ENCODE assay signal across 1 cellular context in the genomic region with DNA sequence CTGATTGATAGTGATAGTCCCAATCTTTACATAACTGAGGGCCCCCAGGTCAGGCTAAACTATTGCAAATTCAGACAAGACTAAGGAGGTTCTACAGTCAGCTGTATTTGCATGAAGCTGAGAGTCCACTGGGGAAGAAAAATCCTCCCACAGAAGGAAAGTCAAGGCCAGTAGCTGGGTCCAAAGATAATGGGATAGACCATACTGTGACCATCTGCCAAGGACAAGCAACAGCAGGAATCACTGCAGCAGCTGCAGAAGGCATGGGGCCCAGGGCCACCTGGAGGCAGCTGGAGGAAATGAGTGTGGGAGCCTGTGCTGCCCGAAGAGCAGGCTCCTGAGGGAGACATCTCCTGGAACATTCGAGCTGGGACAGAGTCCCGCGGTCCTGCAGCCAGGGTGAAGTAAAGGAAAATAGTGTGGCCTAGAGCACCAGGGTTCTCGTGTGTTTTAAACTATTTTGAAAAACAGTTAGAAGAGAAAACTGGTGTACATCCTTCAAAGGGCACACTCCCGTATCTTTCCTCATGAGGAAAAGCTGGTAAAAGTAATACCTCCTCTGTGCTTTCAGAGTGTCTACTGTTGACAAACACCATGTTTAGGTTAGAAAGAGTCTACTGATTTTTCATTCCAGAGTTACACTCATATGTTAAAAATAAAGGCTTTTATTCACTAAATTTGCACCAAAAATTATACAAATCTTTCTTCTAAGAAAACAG.
TF ChIP-seq lines count a peak whose summit lies in the region.

No MANE protein-coding gene starts in this region.

TF ChIP-seq in HepG2, 621 proteins besides CTCF, POLR2A, EP300 and RAD21 (continued from another document and continues in another):
- TF ChIP-seq NFE2L1 (CRISPR knock-in tag; IDR thresholded peaks at IDR 0.05; ENCODE audit: borderline replicate concordance) = no peak
- 0 out of 2 replicates have a peak, but pooled peaks have one; percentile 32 for TF ChIP-seq ZNF124 (CRISPR knock-in tag; IDR thresholded peaks at IDR 0.05)
- TF ChIP-seq ZNF788 (CRISPR knock-in tag; IDR thresholded peaks at IDR 0.05; ENCODE audit: borderline replicate concordance) = no peak; the same call in 1 of the 2 replicates
- TF ChIP-seq ZNF468 (CRISPR knock-in tag; IDR thresholded peaks at IDR 0.05) = no peak
- TF ChIP-seq TAF1 (CRISPR knock-in tag; IDR thresholded peaks at IDR 0.05) = no peak
- TF ChIP-seq NR2F6 (IDR thresholded peaks at IDR 0.05) = no peak
- peak; percentile 40; the same call in 1 of the 2 replicates for TF ChIP-seq NR2F6 (CRISPR knock-in tag; IDR thresholded peaks at IDR 0.05)
- TF ChIP-seq ZNF879 (CRISPR knock-in tag; IDR thresholded peaks at IDR 0.05) = no peak
- TF ChIP-seq, protein P1, sequence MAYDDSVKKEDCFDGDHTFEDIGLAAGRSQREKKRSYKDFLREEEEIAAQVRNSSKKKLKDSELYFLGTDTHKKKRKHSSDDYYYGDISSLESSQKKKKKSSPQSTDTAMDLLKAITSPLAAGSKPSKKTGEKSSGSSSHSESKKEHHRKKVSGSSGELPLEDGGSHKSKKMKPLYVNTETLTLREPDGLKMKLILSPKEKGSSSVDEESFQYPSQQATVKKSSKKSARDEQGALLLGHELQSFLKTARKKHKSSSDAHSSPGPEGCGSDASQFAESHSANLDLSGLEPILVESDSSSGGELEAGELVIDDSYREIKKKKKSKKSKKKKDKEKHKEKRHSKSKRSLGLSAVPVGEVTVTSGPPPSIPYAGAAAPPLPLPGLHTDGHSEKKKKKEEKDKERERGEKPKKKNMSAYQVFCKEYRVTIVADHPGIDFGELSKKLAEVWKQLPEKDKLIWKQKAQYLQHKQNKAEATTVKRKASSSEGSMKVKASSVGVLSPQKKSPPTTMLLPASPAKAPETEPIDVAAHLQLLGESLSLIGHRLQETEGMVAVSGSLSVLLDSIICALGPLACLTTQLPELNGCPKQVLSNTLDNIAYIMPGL (CRISPR knock-in tag; IDR thresholded peaks at IDR 0.05; ENCODE audit: borderline replicate concordance in 1 of 2, low read depth in 1 of 2) = peak; percentile 78 to 86
- no peak for TF ChIP-seq ZNF597 (CRISPR knock-in tag; IDR thresholded peaks at IDR 0.05)
- 0 out of 2 replicates have a peak, but pooled peaks have one; percentile 24 for TF ChIP-seq PPARG (CRISPR knock-in tag; conservative IDR thresholded peaks at IDR 0.05)
- TF ChIP-seq ZNF441 (CRISPR knock-in tag; IDR thresholded peaks at IDR 0.05; ENCODE audit: borderline replicate concordance) = no peak
- TF ChIP-seq, protein P2, sequence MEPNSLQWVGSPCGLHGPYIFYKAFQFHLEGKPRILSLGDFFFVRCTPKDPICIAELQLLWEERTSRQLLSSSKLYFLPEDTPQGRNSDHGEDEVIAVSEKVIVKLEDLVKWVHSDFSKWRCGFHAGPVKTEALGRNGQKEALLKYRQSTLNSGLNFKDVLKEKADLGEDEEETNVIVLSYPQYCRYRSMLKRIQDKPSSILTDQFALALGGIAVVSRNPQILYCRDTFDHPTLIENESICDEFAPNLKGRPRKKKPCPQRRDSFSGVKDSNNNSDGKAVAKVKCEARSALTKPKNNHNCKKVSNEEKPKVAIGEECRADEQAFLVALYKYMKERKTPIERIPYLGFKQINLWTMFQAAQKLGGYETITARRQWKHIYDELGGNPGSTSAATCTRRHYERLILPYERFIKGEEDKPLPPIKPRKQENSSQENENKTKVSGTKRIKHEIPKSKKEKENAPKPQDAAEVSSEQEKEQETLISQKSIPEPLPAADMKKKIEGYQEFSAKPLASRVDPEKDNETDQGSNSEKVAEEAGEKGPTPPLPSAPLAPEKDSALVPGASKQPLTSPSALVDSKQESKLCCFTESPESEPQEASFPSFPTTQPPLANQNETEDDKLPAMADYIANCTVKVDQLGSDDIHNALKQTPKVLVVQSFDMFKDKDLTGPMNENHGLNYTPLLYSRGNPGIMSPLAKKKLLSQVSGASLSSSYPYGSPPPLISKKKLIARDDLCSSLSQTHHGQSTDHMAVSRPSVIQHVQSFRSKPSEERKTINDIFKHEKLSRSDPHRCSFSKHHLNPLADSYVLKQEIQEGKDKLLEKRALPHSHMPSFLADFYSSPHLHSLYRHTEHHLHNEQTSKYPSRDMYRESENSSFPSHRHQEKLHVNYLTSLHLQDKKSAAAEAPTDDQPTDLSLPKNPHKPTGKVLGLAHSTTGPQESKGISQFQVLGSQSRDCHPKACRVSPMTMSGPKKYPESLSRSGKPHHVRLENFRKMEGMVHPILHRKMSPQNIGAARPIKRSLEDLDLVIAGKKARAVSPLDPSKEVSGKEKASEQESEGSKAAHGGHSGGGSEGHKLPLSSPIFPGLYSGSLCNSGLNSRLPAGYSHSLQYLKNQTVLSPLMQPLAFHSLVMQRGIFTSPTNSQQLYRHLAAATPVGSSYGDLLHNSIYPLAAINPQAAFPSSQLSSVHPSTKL (CRISPR knock-in tag; IDR thresholded peaks at IDR 0.05) = peak; percentile 88
- TF ChIP-seq, protein P3, sequence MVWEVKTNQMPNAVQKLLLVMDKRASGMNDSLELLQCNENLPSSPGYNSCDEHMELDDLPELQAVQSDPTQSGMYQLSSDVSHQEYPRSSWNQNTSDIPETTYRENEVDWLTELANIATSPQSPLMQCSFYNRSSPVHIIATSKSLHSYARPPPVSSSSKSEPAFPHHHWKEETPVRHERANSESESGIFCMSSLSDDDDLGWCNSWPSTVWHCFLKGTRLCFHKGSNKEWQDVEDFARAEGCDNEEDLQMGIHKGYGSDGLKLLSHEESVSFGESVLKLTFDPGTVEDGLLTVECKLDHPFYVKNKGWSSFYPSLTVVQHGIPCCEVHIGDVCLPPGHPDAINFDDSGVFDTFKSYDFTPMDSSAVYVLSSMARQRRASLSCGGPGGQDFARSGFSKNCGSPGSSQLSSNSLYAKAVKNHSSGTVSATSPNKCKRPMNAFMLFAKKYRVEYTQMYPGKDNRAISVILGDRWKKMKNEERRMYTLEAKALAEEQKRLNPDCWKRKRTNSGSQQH (CRISPR knock-in tag; IDR thresholded peaks at IDR 0.05; ENCODE audit: low read depth) = no peak
- TF ChIP-seq, protein P4, sequence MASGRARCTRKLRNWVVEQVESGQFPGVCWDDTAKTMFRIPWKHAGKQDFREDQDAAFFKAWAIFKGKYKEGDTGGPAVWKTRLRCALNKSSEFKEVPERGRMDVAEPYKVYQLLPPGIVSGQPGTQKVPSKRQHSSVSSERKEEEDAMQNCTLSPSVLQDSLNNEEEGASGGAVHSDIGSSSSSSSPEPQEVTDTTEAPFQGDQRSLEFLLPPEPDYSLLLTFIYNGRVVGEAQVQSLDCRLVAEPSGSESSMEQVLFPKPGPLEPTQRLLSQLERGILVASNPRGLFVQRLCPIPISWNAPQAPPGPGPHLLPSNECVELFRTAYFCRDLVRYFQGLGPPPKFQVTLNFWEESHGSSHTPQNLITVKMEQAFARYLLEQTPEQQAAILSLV (CRISPR knock-in tag; IDR thresholded peaks at IDR 0.05; ENCODE audit: borderline replicate concordance) = no peak
- peak; percentile 50; the same call in 1 of the 2 replicates for TF ChIP-seq ETV5 (CRISPR knock-in tag; IDR thresholded peaks at IDR 0.05; ENCODE audit: borderline replicate concordance)
- TF ChIP-seq E2F2 (CRISPR knock-in tag; IDR thresholded peaks at IDR 0.05; ENCODE audit: borderline replicate concordance) = no peak
- TF ChIP-seq ZNF878 (CRISPR knock-in tag; IDR thresholded peaks at IDR 0.05) = peak; percentile 52; the same call in 1 of the 2 replicates
- TF ChIP-seq ZNF772 (CRISPR knock-in tag; IDR thresholded peaks at IDR 0.05) = peak; percentile 38; the same call in 1 of the 2 replicates
- no peak for TF ChIP-seq PLSCR1 (CRISPR knock-in tag; IDR thresholded peaks at IDR 0.05; ENCODE audit: borderline replicate concordance)
- no peak for TF ChIP-seq EZH2 (conservative IDR thresholded peaks at IDR 0.05; ENCODE audit: low read depth, low read length)
- TF ChIP-seq RAD51 (IDR thresholded peaks at IDR 0.05; ENCODE audit: borderline replicate concordance) = no peak
- TF ChIP-seq KLF9 (CRISPR knock-in tag; IDR thresholded peaks at IDR 0.05; ENCODE audit: low read depth) = no peak
- TF ChIP-seq, protein P5, sequence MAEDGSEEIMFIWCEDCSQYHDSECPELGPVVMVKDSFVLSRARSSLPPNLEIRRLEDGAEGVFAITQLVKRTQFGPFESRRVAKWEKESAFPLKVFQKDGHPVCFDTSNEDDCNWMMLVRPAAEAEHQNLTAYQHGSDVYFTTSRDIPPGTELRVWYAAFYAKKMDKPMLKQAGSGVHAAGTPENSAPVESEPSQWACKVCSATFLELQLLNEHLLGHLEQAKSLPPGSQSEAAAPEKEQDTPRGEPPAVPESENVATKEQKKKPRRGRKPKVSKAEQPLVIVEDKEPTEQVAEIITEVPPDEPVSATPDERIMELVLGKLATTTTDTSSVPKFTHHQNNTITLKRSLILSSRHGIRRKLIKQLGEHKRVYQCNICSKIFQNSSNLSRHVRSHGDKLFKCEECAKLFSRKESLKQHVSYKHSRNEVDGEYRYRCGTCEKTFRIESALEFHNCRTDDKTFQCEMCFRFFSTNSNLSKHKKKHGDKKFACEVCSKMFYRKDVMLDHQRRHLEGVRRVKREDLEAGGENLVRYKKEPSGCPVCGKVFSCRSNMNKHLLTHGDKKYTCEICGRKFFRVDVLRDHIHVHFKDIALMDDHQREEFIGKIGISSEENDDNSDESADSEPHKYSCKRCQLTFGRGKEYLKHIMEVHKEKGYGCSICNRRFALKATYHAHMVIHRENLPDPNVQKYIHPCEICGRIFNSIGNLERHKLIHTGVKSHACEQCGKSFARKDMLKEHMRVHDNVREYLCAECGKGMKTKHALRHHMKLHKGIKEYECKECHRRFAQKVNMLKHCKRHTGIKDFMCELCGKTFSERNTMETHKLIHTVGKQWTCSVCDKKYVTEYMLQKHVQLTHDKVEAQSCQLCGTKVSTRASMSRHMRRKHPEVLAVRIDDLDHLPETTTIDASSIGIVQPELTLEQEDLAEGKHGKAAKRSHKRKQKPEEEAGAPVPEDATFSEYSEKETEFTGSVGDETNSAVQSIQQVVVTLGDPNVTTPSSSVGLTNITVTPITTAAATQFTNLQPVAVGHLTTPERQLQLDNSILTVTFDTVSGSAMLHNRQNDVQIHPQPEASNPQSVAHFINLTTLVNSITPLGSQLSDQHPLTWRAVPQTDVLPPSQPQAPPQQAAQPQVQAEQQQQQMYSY (CRISPR knock-in tag; IDR thresholded peaks at IDR 0.05) = no peak
- TF ChIP-seq ZBTB49 (CRISPR knock-in tag; IDR thresholded peaks at IDR 0.05; ENCODE audit: borderline replicate concordance) = no peak
- peak; percentile 43; the same call in 1 of the 2 replicates for TF ChIP-seq ZNF121 (CRISPR knock-in tag; IDR thresholded peaks at IDR 0.05)
